In genomic region chr4:118981839-118982381, GRCh38 we compare ENCODE assay signal across 8 cellular contexts.
DNase-seq lines count a peak whose midpoint lies in the region; ATAC-seq and TF ChIP-seq lines count a peak whose summit lies in the region.

No MANE protein-coding gene starts in this region.

- TF ChIP-seq CTCF in 22Rv1 (IDR thresholded peaks at IDR 0.05): peak; percentile 86
- peak; percentile 62 for TF ChIP-seq CTCF in GM12875 (IDR thresholded peaks at IDR 0.05; ENCODE audit: borderline replicate concordance, insufficient read depth, low read depth, low read length)

- in situ Hi-C loops in T47D (cut with HindIII; ENCODE audit: low pct_unique_long_range_greater_than_20kb, low sequenced_read_pairs): no loop called here

- peak; percentile 4 for DNase-seq in NCI-H1105 (lab: John Stamatoyannopoulos, UW)
- DNase-seq in T1000 (lab: John Stamatoyannopoulos, UW): peak; percentile 71
- DNase-seq in T47D (ENCODE audit: low read depth in 1 of 2, low spot score in 1 of 2): peak; percentile 55 to 77
- DNase-seq in islet precursor cell: peak; percentile 71
- DNase-seq in stimulated activated CD4-positive, alpha-beta T cell treated with anti-CD3 and anti-CD28 coated beads, Interleukin-15, amount 100 ng/mL, for 24 hours: peak; percentile 62

- no peak overlapping the region for H3K27ac ChIP-seq in 22Rv1

- ATAC-seq in HG02642 (IDR thresholded peaks at IDR 0.05; ENCODE audit: poor library complexity, unreplicated experiment): peak; percentile 88

- no peak overlapping the region for H3K4me3 ChIP-seq in GM12875 (ENCODE audit: low read depth, low read length)

Comparison
In these comparisons a context has a peak if more than half of its experiments do, and no peak if none do; other contexts are left out.
1. DNase-seq: peak in every context shown above with its lines; median percentile 71 in T1000; 71 in islet precursor cell; 66 in T47D; 62 in stimulated activated CD4-positive, alpha-beta T cell treated with anti-CD3 and anti-CD28 coated beads, Interleukin-15, amount 100 ng/mL, for 24 hours; 4 in NCI-H1105.